In genomic region chr22:19559956-19560355, GRCh38 we compare ENCODE assay signal across 27 cellular contexts. TPM values are rescaled to one million over a fixed set of nuclear protein-coding genes. Genes with fewer than 3 reads are reported as not detected.
DNase-seq lines count a peak whose midpoint lies in the region; ATAC-seq and TF ChIP-seq lines count a peak whose summit lies in the region.
"Had no signal": no experiment of that assay in that cellular context is flagged by ENCODE, and none has a peak within 500 bp of the region (broad histone marks: within the 10 kb centered on the region; RNA-seq: fewer than 3 reads in every experiment).

No MANE protein-coding gene starts in this region.

- no peak for ATAC-seq in GM23338
- no peak for ATAC-seq in HG03439 (IDR thresholded peaks at IDR 0.05; ENCODE audit: unreplicated experiment)

- H3K9me3 ChIP-seq in Loucy (ENCODE audit: insufficient read depth, low read depth, low read length) (peaks cover 5% of the 10 kb centered on the region; the same call in 1 of the 2 replicates), sigmoid colon (no peaks in the 10 kb centered on the region)
- H3K9me3 ChIP-seq: BE2C, BLaER1 had no signal

- H3K27me3 ChIP-seq in GM23338 (ENCODE audit: insufficient read depth) (no peaks in the 10 kb centered on the region), Loucy (ENCODE audit: insufficient read depth, low read length, poor library complexity, severe bottlenecking) (no peaks in the 10 kb centered on the region), sigmoid colon (no peaks in the 10 kb centered on the region)
- H3K27me3 ChIP-seq: BE2C, BLaER1 had no signal

- H3K4me1 ChIP-seq in GM23338 (ENCODE audit: insufficient read depth): no peaks in the 10 kb centered on the region
- peaks cover 16% of the 10 kb centered on the region for H3K4me1 ChIP-seq in Loucy (ENCODE audit: insufficient read depth, low read length, poor library complexity, severe bottlenecking)
- no peaks in the 10 kb centered on the region for H3K4me1 ChIP-seq in sigmoid colon
- H3K4me1 ChIP-seq: BLaER1 had no signal

- H3K4me1 Mint-ChIP-seq in GM23338: peaks cover 4% of the 10 kb centered on the region
- H3K4me1 Mint-ChIP-seq: CD14-positive monocyte; CD4-positive, alpha-beta memory T cell; CD4-positive, CD25-positive, alpha-beta regulatory T cell; CD8-positive, alpha-beta memory T cell had no signal

- H2AFZ ChIP-seq in GM23338: 0 out of 2 replicates have a peak overlapping the region, but pooled peaks have one; percentile 66
- 0 out of 2 replicates have a peak overlapping the region, but pooled peaks have one; percentile 23 for H2AFZ ChIP-seq in Loucy (ENCODE audit: low read length)

- H3K4me3 ChIP-seq in GM23338: no peak overlapping the region
- H3K4me3 ChIP-seq in Loucy (ENCODE audit: low read length, poor library complexity, severe bottlenecking): no peak overlapping the region
- H3K4me3 ChIP-seq in sigmoid colon: no peak overlapping the region
- H3K4me3 ChIP-seq in coronary artery: no peak overlapping the region
- H3K4me3 ChIP-seq: BLaER1, GM12878 had no signal

- no peak for TF ChIP-seq CTCF in GM23338 (conservative IDR thresholded peaks at IDR 0.05; ENCODE audit: low read depth in 2 of 2)
- TF ChIP-seq CTCF in Loucy (conservative IDR thresholded peaks at IDR 0.05; ENCODE audit: low read length): no peak
- TF ChIP-seq CTCF in sigmoid colon (IDR thresholded peaks at IDR 0.05): no peak
- no peak for TF ChIP-seq CTCF in coronary artery (IDR thresholded peaks at IDR 0.05)

- no peak for TF ChIP-seq POLR2A in sigmoid colon (IDR thresholded peaks at IDR 0.05)

- DNase-seq in GM23338 (ENCODE audit: low spot score) (no peak), mesenteric fat pad (ENCODE audit: low spot score) (peak; percentile 69), sigmoid colon (peak; percentile 38), coronary artery (ENCODE audit: low spot score) (no peak), germinal center (ENCODE audit: low spot score) (no peak)
- DNase-seq: 8988T; ACHN; BE2C; C1 segment of cervical spinal cord; CD4-positive, alpha-beta memory T cell; CD8-positive, alpha-beta memory T cell; COR-L47; DMS 273 treated with DMSO at 0.1 percent for 48 hours; DMS153; DMS53; DMS79; DND-41; EL; GDM1 had no signal

- H3K27ac Mint-ChIP-seq in GM23338: no peak overlapping the region

- no peaks in the 10 kb centered on the region for H3K36me3 ChIP-seq in GM23338 (ENCODE audit: insufficient read depth)
- H3K36me3 ChIP-seq in Loucy (ENCODE audit: insufficient read depth, low read length): no peaks in the 10 kb centered on the region
- no peaks in the 10 kb centered on the region for H3K36me3 ChIP-seq in sigmoid colon
- H3K36me3 ChIP-seq: BE2C, BLaER1 had no signal

- H3K4me2 ChIP-seq in GM23338: no peak overlapping the region
- H3K4me2 ChIP-seq in Loucy (ENCODE audit: low read depth, low read length, poor library complexity, severe bottlenecking): peak overlapping the region; percentile 19
- H3K4me2 ChIP-seq: BLaER1 had no signal

- H3K9ac ChIP-seq in Loucy (ENCODE audit: low read depth, low read length, poor library complexity, severe bottlenecking): no peak overlapping the region
- H3K9ac ChIP-seq: BLaER1 had no signal

- H3F3A ChIP-seq in GM23338 (replicated peaks; ENCODE audit: low read depth): no peaks in the 10 kb centered on the region
- no peaks in the 10 kb centered on the region for H3F3A ChIP-seq in Loucy (ENCODE audit: low read depth)

- WGBS in sigmoid colon, 2 donors: 95 to 96% methylated on average over 2 of the region's 2 CpGs

- H3K9me3 Mint-ChIP-seq in GM23338: no peaks in the 10 kb centered on the region; the same call in 2 of the 3 replicates
- H3K9me3 Mint-ChIP-seq: CD4-positive, CD25-positive, alpha-beta regulatory T cell had no signal

- H3K79me2 ChIP-seq in GM23338 (replicated peaks; ENCODE audit: insufficient read depth) (no peaks in the 10 kb centered on the region), Loucy (ENCODE audit: insufficient read depth, low read length) (peaks cover 5% of the 10 kb centered on the region; the same call in 1 of the 2 replicates)

- H3K27me3 Mint-ChIP-seq in GM23338 (ENCODE audit: insufficient read depth, low read depth, poor library complexity): peaks cover 1% of the 10 kb centered on the region

- H3K27ac ChIP-seq in GM23338 (ENCODE audit: low read depth) (no peak overlapping the region), sigmoid colon (no peak overlapping the region), coronary artery (no peak overlapping the region)
- H3K27ac ChIP-seq: BLaER1 had no signal

- intact Hi-C loops in sigmoid colon (cut with DNase I): no loop called here

- no peak overlapping the region for H3K4me3 Mint-ChIP-seq in GM23338
- H3K4me3 Mint-ChIP-seq: CD14-positive monocyte; CD4-positive, alpha-beta memory T cell; CD4-positive, CD25-positive, alpha-beta regulatory T cell; CD8-positive, alpha-beta memory T cell had no signal

- no peaks in the 10 kb centered on the region for H3K36me3 Mint-ChIP-seq in GM23338 (ENCODE audit: low read depth)
- H3K36me3 Mint-ChIP-seq: CD14-positive monocyte; CD4-positive, alpha-beta memory T cell; CD8-positive, alpha-beta memory T cell had no signal

- H3K9me2 ChIP-seq in GM23338 (ENCODE audit: insufficient read depth): no peaks in the 10 kb centered on the region
- no peaks in the 10 kb centered on the region for H3K9me2 ChIP-seq in Loucy (replicated peaks; ENCODE audit: low read depth, low read length)

- H4K20me1 ChIP-seq in GM23338 (replicated peaks; ENCODE audit: insufficient read depth) (no peaks in the 10 kb centered on the region), Loucy (ENCODE audit: insufficient read depth, low read length, poor library complexity, severe bottlenecking) (no peaks in the 10 kb centered on the region)
- H4K20me1 ChIP-seq: BLaER1 had no signal

- no peak for TF ChIP-seq EP300 in sigmoid colon (IDR thresholded peaks at IDR 0.05)

TF ChIP-seq in GM23338, 12 proteins besides CTCF, POLR2A, EP300 and RAD21 (continues in another document):
- no peak for TF ChIP-seq STAT1 (IDR thresholded peaks at IDR 0.05; ENCODE audit: unreplicated experiment)
- TF ChIP-seq ZNF331 (CRISPR knock-in tag; IDR thresholded peaks at IDR 0.05; ENCODE audit: low read depth): no peak
- TF ChIP-seq CREB1 (CRISPR knock-in tag; IDR thresholded peaks at IDR 0.05; ENCODE audit: low read depth): no peak
- no peak for TF ChIP-seq ZNF114 (CRISPR knock-in tag; IDR thresholded peaks at IDR 0.05)
- TF ChIP-seq, protein P1, sequence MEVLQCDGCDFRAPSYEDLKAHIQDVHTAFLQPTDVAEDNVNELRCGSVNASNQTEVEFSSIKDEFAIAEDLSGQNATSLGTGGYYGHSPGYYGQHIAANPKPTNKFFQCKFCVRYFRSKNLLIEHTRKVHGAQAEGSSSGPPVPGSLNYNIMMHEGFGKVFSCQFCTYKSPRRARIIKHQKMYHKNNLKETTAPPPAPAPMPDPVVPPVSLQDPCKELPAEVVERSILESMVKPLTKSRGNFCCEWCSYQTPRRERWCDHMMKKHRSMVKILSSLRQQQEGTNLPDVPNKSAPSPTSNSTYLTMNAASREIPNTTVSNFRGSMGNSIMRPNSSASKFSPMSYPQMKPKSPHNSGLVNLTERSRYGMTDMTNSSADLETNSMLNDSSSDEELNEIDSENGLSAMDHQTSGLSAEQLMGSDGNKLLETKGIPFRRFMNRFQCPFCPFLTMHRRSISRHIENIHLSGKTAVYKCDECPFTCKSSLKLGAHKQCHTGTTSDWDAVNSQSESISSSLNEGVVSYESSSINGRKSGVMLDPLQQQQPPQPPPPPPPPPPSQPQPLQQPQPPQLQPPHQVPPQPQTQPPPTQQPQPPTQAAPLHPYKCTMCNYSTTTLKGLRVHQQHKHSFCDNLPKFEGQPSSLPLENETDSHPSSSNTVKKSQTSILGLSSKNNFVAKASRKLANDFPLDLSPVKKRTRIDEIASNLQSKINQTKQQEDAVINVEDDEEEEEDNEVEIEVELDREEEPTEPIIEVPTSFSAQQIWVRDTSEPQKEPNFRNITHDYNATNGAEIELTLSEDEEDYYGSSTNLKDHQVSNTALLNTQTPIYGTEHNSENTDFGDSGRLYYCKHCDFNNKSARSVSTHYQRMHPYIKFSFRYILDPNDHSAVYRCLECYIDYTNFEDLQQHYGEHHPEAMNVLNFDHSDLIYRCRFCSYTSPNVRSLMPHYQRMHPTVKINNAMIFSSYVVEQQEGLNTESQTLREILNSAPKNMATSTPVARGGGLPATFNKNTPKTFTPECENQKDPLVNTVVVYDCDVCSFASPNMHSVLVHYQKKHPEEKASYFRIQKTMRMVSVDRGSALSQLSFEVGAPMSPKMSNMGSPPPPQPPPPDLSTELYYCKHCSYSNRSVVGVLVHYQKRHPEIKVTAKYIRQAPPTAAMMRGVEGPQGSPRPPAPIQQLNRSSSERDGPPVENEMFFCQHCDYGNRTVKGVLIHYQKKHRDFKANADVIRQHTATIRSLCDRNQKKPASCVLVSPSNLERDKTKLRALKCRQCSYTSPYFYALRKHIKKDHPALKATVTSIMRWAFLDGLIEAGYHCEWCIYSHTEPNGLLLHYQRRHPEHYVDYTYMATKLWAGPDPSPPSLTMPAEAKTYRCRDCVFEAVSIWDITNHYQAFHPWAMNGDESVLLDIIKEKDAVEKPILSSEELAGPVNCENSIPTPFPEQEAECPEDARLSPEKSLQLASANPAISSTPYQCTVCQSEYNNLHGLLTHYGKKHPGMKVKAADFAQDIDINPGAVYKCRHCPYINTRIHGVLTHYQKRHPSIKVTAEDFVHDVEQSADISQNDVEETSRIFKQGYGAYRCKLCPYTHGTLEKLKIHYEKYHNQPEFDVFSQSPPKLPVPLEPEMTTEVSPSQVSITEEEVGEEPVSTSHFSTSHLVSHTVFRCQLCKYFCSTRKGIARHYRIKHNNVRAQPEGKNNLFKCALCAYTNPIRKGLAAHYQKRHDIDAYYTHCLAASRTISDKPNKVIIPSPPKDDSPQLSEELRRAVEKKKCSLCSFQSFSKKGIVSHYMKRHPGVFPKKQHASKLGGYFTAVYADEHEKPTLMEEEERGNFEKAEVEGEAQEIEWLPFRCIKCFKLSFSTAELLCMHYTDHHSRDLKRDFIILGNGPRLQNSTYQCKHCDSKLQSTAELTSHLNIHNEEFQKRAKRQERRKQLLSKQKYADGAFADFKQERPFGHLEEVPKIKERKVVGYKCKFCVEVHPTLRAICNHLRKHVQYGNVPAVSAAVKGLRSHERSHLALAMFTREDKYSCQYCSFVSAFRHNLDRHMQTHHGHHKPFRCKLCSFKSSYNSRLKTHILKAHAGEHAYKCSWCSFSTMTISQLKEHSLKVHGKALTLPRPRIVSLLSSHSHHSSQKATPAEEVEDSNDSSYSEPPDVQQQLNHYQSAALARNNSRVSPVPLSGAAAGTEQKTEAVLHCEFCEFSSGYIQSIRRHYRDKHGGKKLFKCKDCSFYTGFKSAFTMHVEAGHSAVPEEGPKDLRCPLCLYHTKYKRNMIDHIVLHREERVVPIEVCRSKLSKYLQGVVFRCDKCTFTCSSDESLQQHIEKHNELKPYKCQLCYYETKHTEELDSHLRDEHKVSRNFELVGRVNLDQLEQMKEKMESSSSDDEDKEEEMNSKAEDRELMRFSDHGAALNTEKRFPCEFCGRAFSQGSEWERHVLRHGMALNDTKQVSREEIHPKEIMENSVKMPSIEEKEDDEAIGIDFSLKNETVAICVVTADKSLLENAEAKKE (CRISPR knock-in tag; IDR thresholded peaks at IDR 0.05): no peak

RNA-seq across cellular contexts. Expression of gene CLDN5, which starts 35.7 kb away (rescaled TPM):
- total RNA-seq in GM23338 (2014; rRNA removed; shearing (Covaris generic)): 1.4 and 3.2 TPM in 2 replicates
- 2.0 and 3.9 TPM in 2 replicates for polyA plus RNA-seq in GM23338 (2016; fragmentation: Nextera tagmentation; extraction: Ambion mirVana)
- 151 TPM for total RNA-seq in mesenteric fat pad
- total RNA-seq in sigmoid colon: 100 to 1,000 TPM in 1 of 4 donors, 10 to 100 TPM in 3; 38.3 to 129 (median 73.2) TPM
- 10 to 100 TPM in 2 of 3 donors, 1 to 10 TPM in 1; 3.5 to 63.3 (median 21.6) TPM for polyA plus RNA-seq in sigmoid colon
- total RNA-seq: CD4-positive, alpha-beta memory T cell; CD8-positive, alpha-beta memory T cell; G401 had no signal
- polyA plus RNA-seq: AG04450; CD8-positive, alpha-beta memory T cell; GM12878 had no signal

Comparison
In these comparisons a context has a peak if more than half of its experiments do, and no peak if none do; other contexts are left out.
1. DNase-seq: peak in mesenteric fat pad (single experiment) and sigmoid colon (single experiment); none in GM23338 (single experiment), coronary artery (single experiment) and germinal center (single experiment).